Comparison of ENCODE assay signal across 8 cellular contexts in the genomic region with DNA sequence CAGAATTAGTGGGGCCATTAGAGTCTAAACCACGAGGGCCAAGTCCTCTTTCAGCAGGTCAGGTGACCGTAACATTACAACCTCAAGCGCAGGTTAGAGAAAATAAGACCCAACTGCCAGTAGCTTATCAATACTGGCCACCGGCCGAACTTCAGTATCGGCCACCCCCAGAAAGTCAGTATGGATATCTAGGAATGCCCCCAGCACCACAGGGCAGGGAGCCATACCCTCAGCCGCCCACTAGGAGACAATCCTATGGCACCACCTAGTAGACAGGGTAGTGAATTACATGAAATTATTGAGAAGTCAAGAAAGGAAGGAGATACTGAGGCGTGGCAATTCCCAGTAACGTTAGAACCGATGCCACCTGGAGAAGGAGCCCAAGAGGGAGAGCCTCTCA. TPM values are rescaled to one million over a fixed set of nuclear protein-coding genes. Genes with fewer than 3 reads are reported as not detected.
DNase-seq lines count a peak whose midpoint lies in the region; ATAC-seq and TF ChIP-seq lines count a peak whose summit lies in the region.
"Not testable (repeated sequence)": the region's sequence is repeated elsewhere in the genome, so short reads cannot be mapped to it uniquely, and the experiment has no call there.

No MANE protein-coding gene starts in this region.

- not testable (repeated sequence) for H3K27me3 ChIP-seq in Caco-2 (replicated peaks; ENCODE audit: control insufficient read depth, insufficient read depth, low read length); GM23338 (ENCODE audit: insufficient read depth); lower lobe of right lung (ENCODE audit: low read depth)

- not testable (repeated sequence) for H3K9me3 Mint-ChIP-seq in Caco-2 (ENCODE audit: unreplicated experiment); GM23338; activated CD8-positive, alpha-beta memory T cell treated with anti-CD3 and anti-CD28 coated beads, Interleukin-2, amount 10 ng/mL, durations not matched to agents 7 days and 5 days (ENCODE audit: low read depth); central memory CD8-positive, alpha-beta T cell; stimulated activated memory B cell treated with anti-CD40 and anti-IgM and Interleukin-4, amounts not matched to agents 10 μg/mL and 1 μg/mL and 100 μg/mL, for 72 hours

- not testable (repeated sequence) for H3F3A ChIP-seq in GM23338 (replicated peaks; ENCODE audit: low read depth)

- not testable (repeated sequence) for H3K79me2 ChIP-seq in GM23338 (replicated peaks; ENCODE audit: insufficient read depth)

- H3K4me1 ChIP-seq in Caco-2; GM23338 (ENCODE audit: insufficient read depth); lower lobe of right lung: not testable (repeated sequence)

- TF ChIP-seq CTCF in Caco-2 (IDR thresholded peaks at IDR 0.05; ENCODE audit: insufficient read depth in 1 of 2, low read depth in 1 of 2, low read length in 1 of 2, severe bottlenecking in 1 of 2, unreplicated experiment in 1 of 2): peak; percentile 38 to 43
- peak; percentile 43 to 58 for TF ChIP-seq CTCF in GM23338 (conservative IDR thresholded peaks at IDR 0.05; ENCODE audit: low read depth in 2 of 2)
- TF ChIP-seq CTCF in lower lobe of right lung (IDR thresholded peaks at IDR 0.05): peak; percentile 24

- H3K4me1 Mint-ChIP-seq in Caco-2 (ENCODE audit: low read depth, unreplicated experiment); GM23338: not testable (repeated sequence)
- peaks cover 76% of the 10 kb centered on the region for H3K4me1 Mint-ChIP-seq in activated CD8-positive, alpha-beta memory T cell treated with anti-CD3 and anti-CD28 coated beads, Interleukin-2, amount 10 ng/mL, durations not matched to agents 7 days and 5 days
- peaks cover 77% of the 10 kb centered on the region for H3K4me1 Mint-ChIP-seq in central memory CD8-positive, alpha-beta T cell
- H3K4me1 Mint-ChIP-seq in stimulated activated memory B cell treated with anti-CD40 and anti-IgM and Interleukin-4, amounts not matched to agents 10 μg/mL and 1 μg/mL and 100 μg/mL, for 72 hours: peaks cover 50% of the 10 kb centered on the region

- BruUV-seq in Caco-2 (replicated peaks; lab: Mats Ljungman, UMichigan): not testable (repeated sequence)

- H3K9me3 ChIP-seq in Caco-2, lower lobe of right lung: not testable (repeated sequence)

- CTCF ChIA-PET in Caco-2 (lab: Charles Lee): not testable (repeated sequence)
- CTCF ChIA-PET in activated CD8-positive, alpha-beta memory T cell treated with anti-CD3 and anti-CD28 coated beads, Interleukin-2, amount 10 ng/mL, durations not matched to agents 7 days and 5 days (lab: Charles Lee): interaction anchor here (1.0 to 2.5 kb wide), 6 partner anchors 9 to 77 kb away, joined by 3 to 11 read pairs (median 4); no protein-coding TSS in a partner anchor

- H3K36me3 Mint-ChIP-seq in Caco-2 (ENCODE audit: insufficient read depth, unreplicated experiment); GM23338 (ENCODE audit: low read depth): not testable (repeated sequence)
- peaks cover 45% of the 10 kb centered on the region for H3K36me3 Mint-ChIP-seq in activated CD8-positive, alpha-beta memory T cell treated with anti-CD3 and anti-CD28 coated beads, Interleukin-2, amount 10 ng/mL, durations not matched to agents 7 days and 5 days
- H3K36me3 Mint-ChIP-seq in central memory CD8-positive, alpha-beta T cell (ENCODE audit: insufficient read depth): peaks cover 26% of the 10 kb centered on the region
- H3K36me3 Mint-ChIP-seq in stimulated activated memory B cell treated with anti-CD40 and anti-IgM and Interleukin-4, amounts not matched to agents 10 μg/mL and 1 μg/mL and 100 μg/mL, for 72 hours: peaks cover 46% of the 10 kb centered on the region

- intact Hi-C loops in Caco-2 (cut with micrococcal nuclease; ENCODE audit: unreplicated experiment): loop anchor here (1.0 to 2.0 kb wide), 3 partner anchors 17 to 85 kb away; no protein-coding TSS in a partner anchor
- intact Hi-C loops in lower lobe of right lung (cut with DNase I): not testable (repeated sequence)

- DNase-seq in Caco-2 (peak in 1 of 2 experiments; percentile 42), GM23338 (ENCODE audit: low spot score) (peak; percentile 47), NCI-H187 treated with DMSO at 0.1 percent for 48 hours (lab: John Stamatoyannopoulos, UW) (peak; percentile 13), RPMI8226 (peak; percentile 39)
- not testable (repeated sequence) for DNase-seq in activated CD8-positive, alpha-beta memory T cell treated with anti-CD3 and anti-CD28 coated beads, Interleukin-2, amount 10 ng/mL, durations not matched to agents 7 days and 5 days; central memory CD8-positive, alpha-beta T cell (ENCODE audit: low spot score in 2 of 2); lower lobe of right lung

- not testable (repeated sequence) for H2AFZ ChIP-seq in GM23338

- H3K27me3 Mint-ChIP-seq in Caco-2 (ENCODE audit: insufficient read depth, unreplicated experiment); GM23338 (ENCODE audit: insufficient read depth, low read depth, poor library complexity); activated CD8-positive, alpha-beta memory T cell treated with anti-CD3 and anti-CD28 coated beads, Interleukin-2, amount 10 ng/mL, durations not matched to agents 7 days and 5 days; central memory CD8-positive, alpha-beta T cell; stimulated activated memory B cell treated with anti-CD40 and anti-IgM and Interleukin-4, amounts not matched to agents 10 μg/mL and 1 μg/mL and 100 μg/mL, for 72 hours: not testable (repeated sequence)

- not testable (repeated sequence) for H3K27ac Mint-ChIP-seq in Caco-2 (ENCODE audit: unreplicated experiment); GM23338
- peak overlapping the region; percentile 72 for H3K27ac Mint-ChIP-seq in activated CD8-positive, alpha-beta memory T cell treated with anti-CD3 and anti-CD28 coated beads, Interleukin-2, amount 10 ng/mL, durations not matched to agents 7 days and 5 days
- H3K27ac Mint-ChIP-seq in central memory CD8-positive, alpha-beta T cell (ENCODE audit: low read depth): peak overlapping the region; percentile 89
- H3K27ac Mint-ChIP-seq in stimulated activated memory B cell treated with anti-CD40 and anti-IgM and Interleukin-4, amounts not matched to agents 10 μg/mL and 1 μg/mL and 100 μg/mL, for 72 hours: peak overlapping the region; percentile 66

- ATAC-seq in GM23338; activated CD8-positive, alpha-beta memory T cell treated with anti-CD3 and anti-CD28 coated beads, Interleukin-2, amount 10 ng/mL, durations not matched to agents 7 days and 5 days; central memory CD8-positive, alpha-beta T cell (replicated peaks; ENCODE audit: extremely low read depth, poor library complexity, severe bottlenecking); lower lobe of right lung; stimulated activated memory B cell treated with anti-CD40 and anti-IgM and Interleukin-4, amounts not matched to agents 10 μg/mL and 1 μg/mL and 100 μg/mL, for 72 hours: not testable (repeated sequence)

- not testable (repeated sequence) for H3K36me3 ChIP-seq in Caco-2 (ENCODE audit: control insufficient read depth, insufficient read depth, low read length); GM23338 (ENCODE audit: insufficient read depth); lower lobe of right lung

- H3K9me2 ChIP-seq in GM23338 (ENCODE audit: insufficient read depth): not testable (repeated sequence)

- H3K4me3 Mint-ChIP-seq in Caco-2 (ENCODE audit: unreplicated experiment); GM23338; stimulated activated memory B cell treated with anti-CD40 and anti-IgM and Interleukin-4, amounts not matched to agents 10 μg/mL and 1 μg/mL and 100 μg/mL, for 72 hours: not testable (repeated sequence)
- H3K4me3 Mint-ChIP-seq in activated CD8-positive, alpha-beta memory T cell treated with anti-CD3 and anti-CD28 coated beads, Interleukin-2, amount 10 ng/mL, durations not matched to agents 7 days and 5 days: peak overlapping the region; percentile 43
- H3K4me3 Mint-ChIP-seq in central memory CD8-positive, alpha-beta T cell: peak overlapping the region; percentile 51

- POLR2A ChIA-PET in Caco-2 (lab: Charles Lee): not testable (repeated sequence)

- not testable (repeated sequence) for H4K20me1 ChIP-seq in GM23338 (replicated peaks; ENCODE audit: insufficient read depth)

- H3K27ac ChIP-seq in GM23338 (ENCODE audit: low read depth); lower lobe of right lung: not testable (repeated sequence)

- not testable (repeated sequence) for H3K4me2 ChIP-seq in GM23338

- H3K4me3 ChIP-seq in Caco-2 (ENCODE audit: low read depth, low read length); GM23338; lower lobe of right lung: not testable (repeated sequence)

RNA-seq across cellular contexts. Expression of a gene that starts 19.2 kb away (rescaled TPM):
- total RNA-seq in Caco-2 (2022): not detected in 2 replicates
- total RNA-seq in GM23338 (2014; rRNA removed; shearing (Covaris generic)): 0.45 TPM in 1 of 2 replicates, not detected in the other
- 0.34 and 0.43 TPM in 2 replicates for polyA plus RNA-seq in GM23338 (2016; fragmentation: Nextera tagmentation; extraction: Ambion mirVana)
- 100 to 1,000 TPM; 304 to 332 TPM for total RNA-seq in activated CD8-positive, alpha-beta memory T cell treated with anti-CD3 and anti-CD28 coated beads, Interleukin-2, amount 10 ng/mL, durations not matched to agents 7 days and 5 days
- total RNA-seq in lower lobe of right lung: 26.3 TPM

RNA-seq across cellular contexts. Expression of a gene that starts 45.5 kb away (rescaled TPM):
- total RNA-seq in Caco-2 (2022) (not detected in 2 replicates), lower lobe of right lung (1.4 TPM)
- not detected in 2 replicates for total RNA-seq in GM23338 (2014; rRNA removed; shearing (Covaris generic))
- not detected in 2 replicates for polyA plus RNA-seq in GM23338 (2016; fragmentation: Nextera tagmentation; extraction: Ambion mirVana)
- 100 to 1,000 TPM in 1 of 2 experiments, 10 to 100 TPM in 1; 59.3 to 105 TPM for total RNA-seq in activated CD8-positive, alpha-beta memory T cell treated with anti-CD3 and anti-CD28 coated beads, Interleukin-2, amount 10 ng/mL, durations not matched to agents 7 days and 5 days

RNA-seq across cellular contexts. Expression of a gene that starts 46.7 kb away (rescaled TPM):
- not detected in 2 replicates for total RNA-seq in Caco-2 (2022)
- not detected in 2 replicates for total RNA-seq in GM23338 (2014; rRNA removed; shearing (Covaris generic))
- polyA plus RNA-seq in GM23338 (2016; fragmentation: Nextera tagmentation; extraction: Ambion mirVana): 0.11 and 0.14 TPM in 2 replicates
- total RNA-seq in activated CD8-positive, alpha-beta memory T cell treated with anti-CD3 and anti-CD28 coated beads, Interleukin-2, amount 10 ng/mL, durations not matched to agents 7 days and 5 days: 100 to 1,000 TPM; 107 to 126 TPM
- total RNA-seq in lower lobe of right lung: 7.9 TPM

Comparison
In these comparisons a context has a peak if more than half of its experiments do, and no peak if none do; other contexts are left out.
1. RNA of a gene that starts 19.2 kb away (total RNA-seq): 304 to 332 TPM in activated CD8-positive, alpha-beta memory T cell treated with anti-CD3 and anti-CD28 coated beads, Interleukin-2, amount 10 ng/mL, durations not matched to agents 7 days and 5 days and 26.3 TPM in lower lobe of right lung (single experiment); 0.45 TPM in GM23338 and not detected in Caco-2; every median in the first group is over 10 times any median in the second.
2. RNA of a gene that starts 45.5 kb away (total RNA-seq): 59.3 to 105 TPM in activated CD8-positive, alpha-beta memory T cell treated with anti-CD3 and anti-CD28 coated beads, Interleukin-2, amount 10 ng/mL, durations not matched to agents 7 days and 5 days; 1.4 TPM in lower lobe of right lung (single experiment), not detected in Caco-2 and not detected in GM23338; every median in the first group is over 10 times any median in the second.
3. RNA of a gene that starts 46.7 kb away (total RNA-seq): 107 to 126 TPM in activated CD8-positive, alpha-beta memory T cell treated with anti-CD3 and anti-CD28 coated beads, Interleukin-2, amount 10 ng/mL, durations not matched to agents 7 days and 5 days; 7.9 TPM in lower lobe of right lung (single experiment), not detected in Caco-2 and not detected in GM23338; every median in the first group is over 10 times any median in the second.
4. Peak in every context shown above with its lines, with median percentiles within 50 percentile points of each other: CTCF ChIP-seq.